ENCODE assay signal across 1 cellular context in the genomic region with DNA sequence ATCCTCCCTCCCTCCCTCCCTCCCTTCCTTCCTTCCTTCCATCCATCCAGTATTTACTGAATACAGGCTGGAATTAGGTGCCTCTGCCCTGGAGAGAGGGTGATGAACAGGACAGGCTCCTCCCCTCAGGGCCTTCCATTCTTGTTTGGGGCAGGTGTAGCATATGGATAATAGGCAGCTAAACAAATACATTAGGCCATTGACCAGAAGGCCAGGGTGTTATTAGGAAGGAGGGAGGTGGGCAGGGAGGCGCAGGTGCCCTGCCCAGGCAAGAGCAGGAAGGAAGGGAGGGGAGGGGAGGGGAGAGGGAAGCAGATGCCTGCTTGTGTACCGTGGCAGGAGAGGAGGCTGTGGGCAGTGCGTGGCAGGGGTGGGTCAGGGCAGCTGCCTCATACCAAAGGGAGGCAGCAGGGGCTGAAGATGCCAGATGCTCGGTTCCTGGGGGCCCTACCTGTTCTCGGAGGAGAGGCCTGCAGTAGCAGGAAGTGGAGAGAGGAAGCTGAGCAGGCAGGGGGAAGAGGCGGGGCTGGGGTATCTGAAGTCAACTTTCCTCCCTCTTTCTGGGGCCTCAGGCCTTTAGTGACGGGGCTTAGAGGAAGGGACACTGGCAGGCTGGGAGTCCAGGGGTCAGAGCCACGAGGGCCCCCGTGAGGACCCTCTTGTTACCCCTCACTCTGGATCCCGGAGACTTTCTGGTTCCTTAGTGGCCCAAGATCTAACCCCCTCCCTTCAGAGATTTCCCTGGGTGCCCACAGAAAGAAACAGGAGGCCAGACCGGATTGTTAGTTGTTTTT.
TF ChIP-seq lines count a peak whose summit lies in the region.

A gene with protein sequence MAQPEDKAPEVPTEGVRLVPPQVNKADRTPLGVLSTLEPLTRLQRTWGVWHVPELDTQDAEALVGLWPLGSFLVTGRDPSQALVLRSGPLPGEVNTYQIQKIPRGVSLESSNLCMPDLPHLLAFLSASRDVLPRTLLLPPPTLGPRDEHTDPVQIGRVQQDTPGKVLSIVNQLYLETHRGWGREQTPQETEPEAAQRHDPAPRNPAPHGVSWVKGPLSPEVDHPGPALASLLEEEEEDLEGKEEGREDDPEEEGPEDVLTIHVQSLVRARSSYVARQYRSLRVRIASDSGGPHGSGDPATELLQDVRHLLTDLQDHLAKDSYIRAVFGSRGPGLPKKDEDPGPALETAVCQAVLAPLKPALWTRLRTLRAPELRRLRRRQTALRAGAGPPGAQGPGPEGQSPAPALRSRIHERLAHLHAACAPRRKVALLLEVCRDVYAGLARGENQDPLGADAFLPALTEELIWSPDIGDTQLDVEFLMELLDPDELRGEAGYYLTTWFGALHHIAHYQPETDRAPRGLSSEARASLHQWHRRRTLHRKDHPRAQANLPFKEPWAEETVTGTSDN (minus strand): TSS at position 495 of the 794 bp plus-strand sequence. CDS start 1,533 bp downstream, outside the sequence.

TF ChIP-seq in K562, 482 proteins besides CTCF, POLR2A, EP300 and RAD21 (continued from another document and continues in another):
- TF ChIP-seq, protein P1, sequence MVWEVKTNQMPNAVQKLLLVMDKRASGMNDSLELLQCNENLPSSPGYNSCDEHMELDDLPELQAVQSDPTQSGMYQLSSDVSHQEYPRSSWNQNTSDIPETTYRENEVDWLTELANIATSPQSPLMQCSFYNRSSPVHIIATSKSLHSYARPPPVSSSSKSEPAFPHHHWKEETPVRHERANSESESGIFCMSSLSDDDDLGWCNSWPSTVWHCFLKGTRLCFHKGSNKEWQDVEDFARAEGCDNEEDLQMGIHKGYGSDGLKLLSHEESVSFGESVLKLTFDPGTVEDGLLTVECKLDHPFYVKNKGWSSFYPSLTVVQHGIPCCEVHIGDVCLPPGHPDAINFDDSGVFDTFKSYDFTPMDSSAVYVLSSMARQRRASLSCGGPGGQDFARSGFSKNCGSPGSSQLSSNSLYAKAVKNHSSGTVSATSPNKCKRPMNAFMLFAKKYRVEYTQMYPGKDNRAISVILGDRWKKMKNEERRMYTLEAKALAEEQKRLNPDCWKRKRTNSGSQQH (CRISPR knock-in tag; IDR thresholded peaks at IDR 0.05) = 0 out of 2 replicates have a peak, but pooled peaks have one; percentile 23
- no peak for TF ChIP-seq BRCA1 (IDR thresholded peaks at IDR 0.05)
- TF ChIP-seq BRCA1 (CRISPR knock-in tag; IDR thresholded peaks at IDR 0.05) = no peak
- no peak for TF ChIP-seq SRSF3 (IDR thresholded peaks at IDR 0.05; ENCODE audit: insufficient read depth, low read length)
- TF ChIP-seq, protein P2, sequence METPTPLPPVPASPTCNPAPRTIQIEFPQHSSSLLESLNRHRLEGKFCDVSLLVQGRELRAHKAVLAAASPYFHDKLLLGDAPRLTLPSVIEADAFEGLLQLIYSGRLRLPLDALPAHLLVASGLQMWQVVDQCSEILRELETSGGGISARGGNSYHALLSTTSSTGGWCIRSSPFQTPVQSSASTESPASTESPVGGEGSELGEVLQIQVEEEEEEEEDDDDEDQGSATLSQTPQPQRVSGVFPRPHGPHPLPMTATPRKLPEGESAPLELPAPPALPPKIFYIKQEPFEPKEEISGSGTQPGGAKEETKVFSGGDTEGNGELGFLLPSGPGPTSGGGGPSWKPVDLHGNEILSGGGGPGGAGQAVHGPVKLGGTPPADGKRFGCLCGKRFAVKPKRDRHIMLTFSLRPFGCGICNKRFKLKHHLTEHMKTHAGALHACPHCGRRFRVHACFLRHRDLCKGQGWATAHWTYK (CRISPR knock-in tag; IDR thresholded peaks at IDR 0.05) = no peak
- 0 out of 2 replicates have a peak, but pooled peaks have one; percentile 64 for TF ChIP-seq ELF4 (CRISPR knock-in tag; IDR thresholded peaks at IDR 0.05)
- no peak for TF ChIP-seq GABPB2 (CRISPR knock-in tag; conservative IDR thresholded peaks at IDR 0.05)
- TF ChIP-seq ETS2 (tag; IDR thresholded peaks at IDR 0.05; ENCODE audit: borderline replicate concordance, poor library complexity, severe bottlenecking) = no peak
- TF ChIP-seq, protein P3, sequence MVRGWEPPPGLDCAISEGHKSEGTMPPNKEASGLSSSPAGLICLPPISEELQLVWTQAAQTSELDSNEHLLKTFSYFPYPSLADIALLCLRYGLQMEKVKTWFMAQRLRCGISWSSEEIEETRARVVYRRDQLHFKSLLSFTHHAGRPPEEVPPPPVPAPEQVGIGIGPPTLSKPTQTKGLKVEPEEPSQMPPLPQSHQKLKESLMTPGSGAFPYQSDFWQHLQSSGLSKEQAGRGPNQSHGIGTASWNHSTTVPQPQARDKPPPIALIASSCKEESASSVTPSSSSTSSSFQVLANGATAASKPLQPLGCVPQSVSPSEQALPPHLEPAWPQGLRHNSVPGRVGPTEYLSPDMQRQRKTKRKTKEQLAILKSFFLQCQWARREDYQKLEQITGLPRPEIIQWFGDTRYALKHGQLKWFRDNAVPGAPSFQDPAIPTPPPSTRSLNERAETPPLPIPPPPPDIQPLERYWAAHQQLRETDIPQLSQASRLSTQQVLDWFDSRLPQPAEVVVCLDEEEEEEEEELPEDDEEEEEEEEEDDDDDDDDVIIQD (CRISPR knock-in tag; IDR thresholded peaks at IDR 0.05) = no peak
- no peak for TF ChIP-seq RBM39 (optimal IDR thresholded peaks at IDR 0.05; ENCODE audit: low read depth, low read length)
- TF ChIP-seq SMARCB1 (IDR thresholded peaks at IDR 0.05; ENCODE audit: insufficient read length, low read depth) = no peak
- no peak for TF ChIP-seq TCF3 (CRISPR knock-in tag; IDR thresholded peaks at IDR 0.05)
- no peak for TF ChIP-seq LARP7 (IDR thresholded peaks at IDR 0.05)
- TF ChIP-seq HNRNPLL (IDR thresholded peaks at IDR 0.05; ENCODE audit: low read depth, low read length, poor library complexity, severe bottlenecking) = no peak
- TF ChIP-seq TCF7 (IDR thresholded peaks at IDR 0.05; ENCODE audit: borderline replicate concordance) = no peak
- TF ChIP-seq ZFX (CRISPR knock-in tag; IDR thresholded peaks at IDR 0.05) = peak; percentile 71
- TF ChIP-seq NFIC (IDR thresholded peaks at IDR 0.05) = no peak
- TF ChIP-seq, protein P4, sequence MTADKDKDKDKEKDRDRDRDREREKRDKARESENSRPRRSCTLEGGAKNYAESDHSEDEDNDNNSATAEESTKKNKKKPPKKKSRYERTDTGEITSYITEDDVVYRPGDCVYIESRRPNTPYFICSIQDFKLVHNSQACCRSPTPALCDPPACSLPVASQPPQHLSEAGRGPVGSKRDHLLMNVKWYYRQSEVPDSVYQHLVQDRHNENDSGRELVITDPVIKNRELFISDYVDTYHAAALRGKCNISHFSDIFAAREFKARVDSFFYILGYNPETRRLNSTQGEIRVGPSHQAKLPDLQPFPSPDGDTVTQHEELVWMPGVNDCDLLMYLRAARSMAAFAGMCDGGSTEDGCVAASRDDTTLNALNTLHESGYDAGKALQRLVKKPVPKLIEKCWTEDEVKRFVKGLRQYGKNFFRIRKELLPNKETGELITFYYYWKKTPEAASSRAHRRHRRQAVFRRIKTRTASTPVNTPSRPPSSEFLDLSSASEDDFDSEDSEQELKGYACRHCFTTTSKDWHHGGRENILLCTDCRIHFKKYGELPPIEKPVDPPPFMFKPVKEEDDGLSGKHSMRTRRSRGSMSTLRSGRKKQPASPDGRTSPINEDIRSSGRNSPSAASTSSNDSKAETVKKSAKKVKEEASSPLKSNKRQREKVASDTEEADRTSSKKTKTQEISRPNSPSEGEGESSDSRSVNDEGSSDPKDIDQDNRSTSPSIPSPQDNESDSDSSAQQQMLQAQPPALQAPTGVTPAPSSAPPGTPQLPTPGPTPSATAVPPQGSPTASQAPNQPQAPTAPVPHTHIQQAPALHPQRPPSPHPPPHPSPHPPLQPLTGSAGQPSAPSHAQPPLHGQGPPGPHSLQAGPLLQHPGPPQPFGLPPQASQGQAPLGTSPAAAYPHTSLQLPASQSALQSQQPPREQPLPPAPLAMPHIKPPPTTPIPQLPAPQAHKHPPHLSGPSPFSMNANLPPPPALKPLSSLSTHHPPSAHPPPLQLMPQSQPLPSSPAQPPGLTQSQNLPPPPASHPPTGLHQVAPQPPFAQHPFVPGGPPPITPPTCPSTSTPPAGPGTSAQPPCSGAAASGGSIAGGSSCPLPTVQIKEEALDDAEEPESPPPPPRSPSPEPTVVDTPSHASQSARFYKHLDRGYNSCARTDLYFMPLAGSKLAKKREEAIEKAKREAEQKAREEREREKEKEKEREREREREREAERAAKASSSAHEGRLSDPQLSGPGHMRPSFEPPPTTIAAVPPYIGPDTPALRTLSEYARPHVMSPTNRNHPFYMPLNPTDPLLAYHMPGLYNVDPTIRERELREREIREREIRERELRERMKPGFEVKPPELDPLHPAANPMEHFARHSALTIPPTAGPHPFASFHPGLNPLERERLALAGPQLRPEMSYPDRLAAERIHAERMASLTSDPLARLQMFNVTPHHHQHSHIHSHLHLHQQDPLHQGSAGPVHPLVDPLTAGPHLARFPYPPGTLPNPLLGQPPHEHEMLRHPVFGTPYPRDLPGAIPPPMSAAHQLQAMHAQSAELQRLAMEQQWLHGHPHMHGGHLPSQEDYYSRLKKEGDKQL (CRISPR knock-in tag; IDR thresholded peaks at IDR 0.05; ENCODE audit: borderline replicate concordance) = no peak
- TF ChIP-seq MEF2A (IDR thresholded peaks at IDR 0.05; ENCODE audit: control insufficient read depth, low read depth, low read length) = no peak
- TF ChIP-seq ZNF24 (IDR thresholded peaks at IDR 0.05) = no peak
- TF ChIP-seq MTA3 (IDR thresholded peaks at IDR 0.05; ENCODE audit: borderline replicate concordance) = 0 out of 2 replicates have a peak, but pooled peaks have one; percentile 20
- no peak for TF ChIP-seq POLR2AphosphoS5 (IDR thresholded peaks at IDR 0.05; ENCODE audit: control insufficient read depth, insufficient read depth, low read depth, low read length)
- no peak for TF ChIP-seq TBL1XR1 (IDR thresholded peaks at IDR 0.05; ENCODE audit: low read length in 2 of 2)
- TF ChIP-seq ZNF134 (CRISPR knock-in tag; conservative IDR thresholded peaks at IDR 0.05) = no peak
- peak; percentile 86; the same call in 1 of the 2 replicates for TF ChIP-seq SPI1 (IDR thresholded peaks at IDR 0.05; ENCODE audit: borderline replicate concordance, low read depth, low read length)
- peak in 1 of 2 experiments; percentile 54; a peak in 1 of 4 replicates for TF ChIP-seq TEAD1 (CRISPR knock-in tag; IDR thresholded peaks at IDR 0.05)
- TF ChIP-seq MYNN (IDR thresholded peaks at IDR 0.05) = 0 out of 2 replicates have a peak, but pooled peaks have one; percentile 14
- no peak for TF ChIP-seq MYNN (CRISPR knock-in tag; IDR thresholded peaks at IDR 0.05)
- TF ChIP-seq HLTF (IDR thresholded peaks at IDR 0.05) = 0 out of 2 replicates have a peak, but pooled peaks have one; percentile 32
- TF ChIP-seq PHB (CRISPR knock-in tag; IDR thresholded peaks at IDR 0.05) = no peak
- TF ChIP-seq CEBPB (tag; IDR thresholded peaks at IDR 0.05) = no peak
- TF ChIP-seq, protein P5, sequence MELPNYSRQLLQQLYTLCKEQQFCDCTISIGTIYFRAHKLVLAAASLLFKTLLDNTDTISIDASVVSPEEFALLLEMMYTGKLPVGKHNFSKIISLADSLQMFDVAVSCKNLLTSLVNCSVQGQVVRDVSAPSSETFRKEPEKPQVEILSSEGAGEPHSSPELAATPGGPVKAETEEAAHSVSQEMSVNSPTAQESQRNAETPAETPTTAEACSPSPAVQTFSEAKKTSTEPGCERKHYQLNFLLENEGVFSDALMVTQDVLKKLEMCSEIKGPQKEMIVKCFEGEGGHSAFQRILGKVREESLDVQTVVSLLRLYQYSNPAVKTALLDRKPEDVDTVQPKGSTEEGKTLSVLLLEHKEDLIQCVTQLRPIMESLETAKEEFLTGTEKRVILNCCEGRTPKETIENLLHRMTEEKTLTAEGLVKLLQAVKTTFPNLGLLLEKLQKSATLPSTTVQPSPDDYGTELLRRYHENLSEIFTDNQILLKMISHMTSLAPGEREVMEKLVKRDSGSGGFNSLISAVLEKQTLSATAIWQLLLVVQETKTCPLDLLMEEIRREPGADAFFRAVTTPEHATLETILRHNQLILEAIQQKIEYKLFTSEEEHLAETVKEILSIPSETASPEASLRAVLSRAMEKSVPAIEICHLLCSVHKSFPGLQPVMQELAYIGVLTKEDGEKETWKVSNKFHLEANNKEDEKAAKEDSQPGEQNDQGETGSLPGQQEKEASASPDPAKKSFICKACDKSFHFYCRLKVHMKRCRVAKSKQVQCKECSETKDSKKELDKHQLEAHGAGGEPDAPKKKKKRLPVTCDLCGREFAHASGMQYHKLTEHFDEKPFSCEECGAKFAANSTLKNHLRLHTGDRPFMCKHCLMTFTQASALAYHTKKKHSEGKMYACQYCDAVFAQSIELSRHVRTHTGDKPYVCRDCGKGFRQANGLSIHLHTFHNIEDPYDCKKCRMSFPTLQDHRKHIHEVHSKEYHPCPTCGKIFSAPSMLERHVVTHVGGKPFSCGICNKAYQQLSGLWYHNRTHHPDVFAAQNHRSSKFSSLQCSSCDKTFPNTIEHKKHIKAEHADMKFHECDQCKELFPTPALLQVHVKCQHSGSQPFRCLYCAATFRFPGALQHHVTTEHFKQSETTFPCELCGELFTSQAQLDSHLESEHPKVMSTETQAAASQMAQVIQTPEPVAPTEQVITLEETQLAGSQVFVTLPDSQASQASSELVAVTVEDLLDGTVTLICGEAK (IDR thresholded peaks at IDR 0.05) = peak; percentile 76
- TF ChIP-seq, protein P5 (CRISPR knock-in tag; IDR thresholded peaks at IDR 0.05) = no peak
- TF ChIP-seq HMG20B (CRISPR knock-in tag; IDR thresholded peaks at IDR 0.05) = no peak
- no peak for TF ChIP-seq CBX1 (IDR thresholded peaks at IDR 0.05; ENCODE audit: low read depth)
- TF ChIP-seq, protein P6, sequence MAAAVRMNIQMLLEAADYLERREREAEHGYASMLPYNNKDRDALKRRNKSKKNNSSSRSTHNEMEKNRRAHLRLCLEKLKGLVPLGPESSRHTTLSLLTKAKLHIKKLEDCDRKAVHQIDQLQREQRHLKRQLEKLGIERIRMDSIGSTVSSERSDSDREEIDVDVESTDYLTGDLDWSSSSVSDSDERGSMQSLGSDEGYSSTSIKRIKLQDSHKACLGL (CRISPR knock-in tag; IDR thresholded peaks at IDR 0.05; ENCODE audit: borderline replicate concordance, poor library complexity, severe bottlenecking) = no peak
- TF ChIP-seq ZNF584 (CRISPR knock-in tag; IDR thresholded peaks at IDR 0.05; ENCODE audit: low read depth) = no peak
